Comparison of ENCODE assay signal across 26 cellular contexts in genomic region chr20:32992015-32992641, GRCh38. TPM values are rescaled to one million over a fixed set of nuclear protein-coding genes. Genes with fewer than 3 reads are reported as not detected.
"Had no signal": no experiment of that assay in that cellular context is flagged by ENCODE, and none has a peak within 500 bp of the region (broad histone marks: within the 10 kb centered on the region; RNA-seq: fewer than 3 reads in every experiment).

No MANE protein-coding gene starts in this region.

- H3K4me3 ChIP-seq: coronary artery, esophagus squamous epithelium, gastrocnemius medialis, left lung, lung, ovary, prostate gland, tibial artery had no signal

- H3K4me3 Mint-ChIP-seq: activated naive CD4-positive, alpha-beta T cell treated with anti-CD3 and anti-CD28 coated beads for 36 hours; activated naive CD8-positive, alpha-beta T cell treated with anti-CD3 and anti-CD28 coated beads, Interleukin-2, amount 50 U/mL, for 24 hours; activated T-cell treated with anti-CD3 and anti-CD28 coated beads, Interleukin-2, amount 50 U/mL, for 4 hours; mesothelial cell of epicardium; natural killer cell; WTC11 had no signal

- H3K27me3 Mint-ChIP-seq: activated naive CD8-positive, alpha-beta T cell treated with anti-CD3 and anti-CD28 coated beads, Interleukin-2, amount 50 U/mL, for 24 hours had no signal

- H3K36me3 ChIP-seq: esophagus squamous epithelium, gastrocnemius medialis, left lung, neutrophil, ovary, prostate gland, tibial artery had no signal

- H3K36me3 Mint-ChIP-seq: mesothelial cell of epicardium, natural killer cell, WTC11 had no signal

- H3K4me1 Mint-ChIP-seq: mesothelial cell of epicardium, WTC11 had no signal

- ATAC-seq: gastrocnemius medialis, left lung, natural killer cell, WTC11 had no signal

- H3K9me3 ChIP-seq: gastrocnemius medialis, neutrophil, ovary, prostate gland, tibial artery had no signal

- H3K9me3 Mint-ChIP-seq: natural killer cell, WTC11 had no signal

- H3K4me1 ChIP-seq: esophagus squamous epithelium, gastrocnemius medialis, left lung, prostate gland, tibial artery had no signal

- DNase-seq: activated CD4-positive, alpha-beta T cell treated with anti-CD3 and anti-CD28 coated beads for 4 hours; activated CD4-positive, alpha-beta T cell treated with anti-CD3 and anti-CD28 coated beads, Interleukin-2, amount 50 U/mL, for 48 hours; activated CD8-positive, alpha-beta memory T cell treated with anti-CD3 and anti-CD28 coated beads, Interleukin-2, amount 50 U/mL, for 48 hours; activated effector memory CD4-positive, alpha-beta T cell treated with Interleukin-2 at 50 U/mL for 16 hours; activated naive CD8-positive, alpha-beta T cell treated with anti-CD3 and anti-CD28 coated beads, Interleukin-2, amount 50 U/mL, for 24 hours; activated T-cell treated with anti-CD3 and anti-CD28 coated beads, Interleukin-2, amount 50 U/mL, for 4 hours; cerebellar nuclear complex; esophagus squamous epithelium; gastrocnemius medialis; hippocampal formation; kidney glomerular epithelial cell; left lung; natural killer cell; ovary; stimulated activated CD4-positive, alpha-beta T cell treated with anti-CD3 and anti-CD28 coated beads, Interleukin-2, amount 100 ng/mL, for 48 hours; stimulated activated CD8-positive, alpha-beta memory T cell treated with anti-CD3 and anti-CD28 coated beads, Interleukin-4, amount 100 ng/mL, for 48 hours; stimulated activated naive CD4-positive, alpha-beta T cell treated with Interleukin-2 at 50 U/mL for 16 hours; tibial artery had no signal

- H3K27ac ChIP-seq: coronary artery, esophagus squamous epithelium, gastrocnemius medialis, left lung, neutrophil, ovary, prostate gland, tibial artery had no signal

- H3K27ac Mint-ChIP-seq: activated naive CD4-positive, alpha-beta T cell treated with anti-CD3 and anti-CD28 coated beads for 36 hours; activated naive CD8-positive, alpha-beta T cell treated with anti-CD3 and anti-CD28 coated beads, Interleukin-2, amount 50 U/mL, for 24 hours; mesothelial cell of epicardium; natural killer cell; WTC11 had no signal

- H3K27me3 ChIP-seq: gastrocnemius medialis, neutrophil, ovary had no signal

RNA-seq across cellular contexts. Expression of gene SUN5, which starts 12.1 kb away (rescaled TPM):
- total RNA-seq: activated CD8-positive, alpha-beta memory T cell treated with anti-CD3 and anti-CD28 coated beads for 36 hours; activated naive CD4-positive, alpha-beta T cell treated with anti-CD3 and anti-CD28 coated beads for 36 hours; activated T-cell treated with anti-CD3 and anti-CD28 coated beads, Interleukin-2, amount 50 U/mL, for 4 hours; esophagus squamous epithelium; gastrocnemius medialis; left lung; lung; mesothelial cell of epicardium; natural killer cell; ovary; WTC11 had no signal
- polyA plus RNA-seq: lung, ovary had no signal

RNA-seq across cellular contexts. Expression of gene BPIFB2, which starts 15.4 kb away (rescaled TPM):
- total RNA-seq: activated CD8-positive, alpha-beta memory T cell treated with anti-CD3 and anti-CD28 coated beads for 36 hours; activated naive CD4-positive, alpha-beta T cell treated with anti-CD3 and anti-CD28 coated beads for 36 hours; gastrocnemius medialis; mesothelial cell of epicardium; natural killer cell had no signal
- polyA plus RNA-seq: ovary had no signal

RNA-seq across cellular contexts. Expression of gene BPIFB6, which starts 39.3 kb away (rescaled TPM):
- total RNA-seq: activated CD8-positive, alpha-beta memory T cell treated with anti-CD3 and anti-CD28 coated beads for 36 hours; activated naive CD4-positive, alpha-beta T cell treated with anti-CD3 and anti-CD28 coated beads for 36 hours; activated T-cell treated with anti-CD3 and anti-CD28 coated beads, Interleukin-2, amount 50 U/mL, for 4 hours; esophagus squamous epithelium; gastrocnemius medialis; left lung; lung; mesothelial cell of epicardium; natural killer cell; ovary; prostate gland; WTC11 had no signal
- polyA plus RNA-seq: lung, ovary had no signal
